ENCODE assay signal across 22 cellular contexts in the genomic region with DNA sequence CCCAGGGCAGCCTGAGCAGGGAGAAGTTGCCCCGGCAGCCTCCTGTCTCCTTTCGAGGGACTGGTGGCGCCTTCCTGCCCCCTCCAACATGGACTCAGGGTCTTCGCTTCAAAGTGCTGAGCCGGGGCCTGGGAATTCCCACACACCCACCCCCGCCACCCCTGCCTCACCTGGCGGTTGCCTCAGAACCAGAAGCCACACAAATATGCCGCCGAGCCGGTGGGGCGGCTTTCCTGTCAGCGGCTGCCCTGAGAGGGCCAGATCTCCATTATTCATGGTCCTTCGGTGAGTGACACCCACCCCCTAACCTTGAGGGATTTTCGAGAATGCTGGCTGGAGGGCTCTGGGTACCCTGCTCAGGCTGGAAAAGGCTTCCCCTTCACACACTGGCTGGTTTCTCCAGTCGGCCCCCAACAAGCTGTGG.
DNase-seq lines count a peak whose midpoint lies in the region; ATAC-seq and TF ChIP-seq lines count a peak whose summit lies in the region.
"Had no signal": no experiment of that assay in that cellular context is flagged by ENCODE, and none has a peak within 500 bp of the region (broad histone marks: within the 10 kb centered on the region; RNA-seq: fewer than 3 reads in every experiment).

No MANE protein-coding gene starts in this region.

- intact Hi-C loops in posterior vena cava (cut with DNase I) = no loop called here

- no peaks in the 10 kb centered on the region for H3K36me3 Mint-ChIP-seq in stimulated activated naive B cell treated with anti-CD40 and anti-IgM and Interleukin-4, amounts not matched to agents 10 μg/mL and 1 μg/mL and 100 μg/mL, for 72 hours

- CTCF ChIA-PET in RWPE1 (lab: Yijun Ruan, JAX) = no interaction called here

- H3K27ac Mint-ChIP-seq in stimulated activated naive B cell treated with anti-CD40 and anti-IgM and Interleukin-4, amounts not matched to agents 10 μg/mL and 1 μg/mL and 100 μg/mL, for 72 hours = no peak overlapping the region
- H3K27ac Mint-ChIP-seq: T-helper 2 cell treated with Interferon-gamma antibody and Interleukin-4, amounts not matched to agents 5 μg/mL and 100 μg/mL, for 36 hours had no signal

- H3K4me3 Mint-ChIP-seq in stimulated activated naive B cell treated with anti-CD40 and anti-IgM and Interleukin-4, amounts not matched to agents 10 μg/mL and 1 μg/mL and 100 μg/mL, for 72 hours = no peak overlapping the region
- H3K4me3 Mint-ChIP-seq: neural crest cell; T-helper 2 cell treated with Interferon-gamma antibody and Interleukin-4, amounts not matched to agents 5 μg/mL and 100 μg/mL, for 36 hours had no signal

- no peak for ATAC-seq in stimulated activated naive B cell treated with anti-CD40 and anti-IgM and Interleukin-4, amounts not matched to agents 10 μg/mL and 1 μg/mL and 100 μg/mL, for 72 hours (replicated peaks)
- ATAC-seq: GM12878 had no signal

- H3K27ac ChIP-seq in RWPE1 = no peak overlapping the region
- H3K27ac ChIP-seq: HL-60, SJSA1 had no signal

- peaks cover 1 to 4% of the 10 kb centered on the region in 2 donors for H3K9me3 Mint-ChIP-seq in stimulated activated naive B cell treated with anti-CD40 and anti-IgM and Interleukin-4, amounts not matched to agents 10 μg/mL and 1 μg/mL and 100 μg/mL, for 72 hours
- H3K9me3 Mint-ChIP-seq: neural crest cell; T-helper 2 cell treated with Interferon-gamma antibody and Interleukin-4, amounts not matched to agents 5 μg/mL and 100 μg/mL, for 36 hours had no signal

- POLR2A ChIA-PET in RWPE1 (lab: Yijun Ruan, JAX; ENCODE audit: low non-redundant PET) = no interaction called here

- DNase-seq in DMS53 treated with DMSO at 0.1 percent for 48 hours (lab: John Stamatoyannopoulos, UW; ENCODE audit: unreplicated experiment) (peak; percentile 42), RWPE1 (ENCODE audit: low spot score) (peak; percentile 5), iPS-NIHi7 (ENCODE audit: extremely low spot score) (peak; percentile 80), posterior vena cava (ENCODE audit: low spot score) (peak; percentile 55), GM20000 (ENCODE audit: low spot score) (no peak), mucosa of gallbladder (ENCODE audit: low spot score) (no peak), OCI-M2 (lab: John Stamatoyannopoulos, UW; ENCODE audit: unreplicated experiment) (no peak)
- no peak for DNase-seq in stimulated activated naive B cell treated with anti-CD40 and anti-IgM and Interleukin-4, amounts not matched to agents 10 μg/mL and 1 μg/mL and 100 μg/mL, for 72 hours
- DNase-seq: activated CD4-positive, alpha-beta T cell treated with anti-CD3 and anti-CD28 coated beads for 4 hours; activated naive CD4-positive, alpha-beta T cell treated with Interleukin-2 at 50 U/mL for 16 hours; foreskin melanocyte; GDM1; KBM-7; NCI-H1092; NCI-H2081 treated with DMSO at 0.1 percent for 48 hours; NCI-H524; stimulated activated CD4-positive, alpha-beta T cell treated with anti-CD3 and anti-CD28 coated beads, Interleukin-1b, Interleukin-23, amount 100 ng/mL, for 48 hours had no signal

- H3K4me1 Mint-ChIP-seq in stimulated activated naive B cell treated with anti-CD40 and anti-IgM and Interleukin-4, amounts not matched to agents 10 μg/mL and 1 μg/mL and 100 μg/mL, for 72 hours = peaks cover 2 to 7% of the 10 kb centered on the region in 2 donors

- TF ChIP-seq CTCF in RWPE1 (conservative IDR thresholded peaks at IDR 0.05; ENCODE audit: low read depth) (no peak), GM20000 (IDR thresholded peaks at IDR 0.05; ENCODE audit: extremely low read depth, missing control alignments) (no peak)

- H3K27me3 Mint-ChIP-seq in stimulated activated naive B cell treated with anti-CD40 and anti-IgM and Interleukin-4, amounts not matched to agents 10 μg/mL and 1 μg/mL and 100 μg/mL, for 72 hours = peaks cover 0 to 5% of the 10 kb centered on the region in 2 donors

Comparison
In these comparisons a context has a peak if more than half of its experiments do, and no peak if none do; other contexts are left out.
1. DNase-seq: peak in DMS53 treated with DMSO at 0.1 percent for 48 hours (single experiment), RWPE1 (single experiment), iPS-NIHi7 (single experiment) and posterior vena cava (single experiment); none in GM20000 (single experiment), mucosa of gallbladder (single experiment), stimulated activated naive B cell treated with anti-CD40 and anti-IgM and Interleukin-4, amounts not matched to agents 10 μg/mL and 1 μg/mL and 100 μg/mL, for 72 hours (single experiment) and OCI-M2 (single experiment).